Comparison of ENCODE assay signal across 8 cellular contexts in genomic region chr2:98768765-98769476, GRCh38. TPM values are rescaled to one million over a fixed set of nuclear protein-coding genes. Genes with fewer than 3 reads are reported as not detected.
DNase-seq lines count a peak whose midpoint lies in the region; ATAC-seq and TF ChIP-seq lines count a peak whose summit lies in the region.

No MANE protein-coding gene starts in this region.

- H3K4me1 Mint-ChIP-seq in stimulated activated naive B cell treated with anti-CD40 and anti-IgM and Interleukin-4, amounts not matched to agents 10 μg/mL and 1 μg/mL and 100 μg/mL, for 72 hours, result peaks cover 34 to 43% of the 10 kb centered on the region in 2 donors

- peak overlapping the region; percentile 83 for H3K4me2 ChIP-seq in BLaER1

- H3K4me3 ChIP-seq in BLaER1, result no peak overlapping the region

- H3K4me3 Mint-ChIP-seq in stimulated activated naive B cell treated with anti-CD40 and anti-IgM and Interleukin-4, amounts not matched to agents 10 μg/mL and 1 μg/mL and 100 μg/mL, for 72 hours, result no peak overlapping the region

- H3K4me1 ChIP-seq in BLaER1, result peaks cover 99% of the 10 kb centered on the region

- TF ChIP-seq CTCF in VCaP (conservative IDR thresholded peaks at IDR 0.05), result no peak

- ATAC-seq in left ventricle myocardium superior (peak; percentile 50), GM19455 (IDR thresholded peaks at IDR 0.05; ENCODE audit: unreplicated experiment) (no peak)
- ATAC-seq in stimulated activated naive B cell treated with anti-CD40 and anti-IgM and Interleukin-4, amounts not matched to agents 10 μg/mL and 1 μg/mL and 100 μg/mL, for 72 hours (replicated peaks), result no peak

- H3K9me3 ChIP-seq in BLaER1, result no peaks in the 10 kb centered on the region

- H3K9ac ChIP-seq in BLaER1, result peak overlapping the region; percentile 9; the same call in 1 of the 2 replicates

- no peaks in the 10 kb centered on the region for H3K27me3 ChIP-seq in BLaER1

- H3K27me3 Mint-ChIP-seq in stimulated activated naive B cell treated with anti-CD40 and anti-IgM and Interleukin-4, amounts not matched to agents 10 μg/mL and 1 μg/mL and 100 μg/mL, for 72 hours, result peaks cover 52 to 73% of the 10 kb centered on the region in 2 donors

- intact Hi-C loops in left ventricle myocardium superior (cut with micrococcal nuclease), result no loop called here

- H3K27ac ChIP-seq in BLaER1 (peak overlapping the region; percentile 70), VCaP (peak overlapping the region; percentile 74)

- DNase-seq in EL (peak; percentile 45), left ventricle myocardium superior (no peak), OCI-M1 (lab: John Stamatoyannopoulos, UW) (no peak), HuH-7.5 (ENCODE audit: low spot score) (no peak)
- no peak for DNase-seq in stimulated activated naive B cell treated with anti-CD40 and anti-IgM and Interleukin-4, amounts not matched to agents 10 μg/mL and 1 μg/mL and 100 μg/mL, for 72 hours

- H3K27ac Mint-ChIP-seq in stimulated activated naive B cell treated with anti-CD40 and anti-IgM and Interleukin-4, amounts not matched to agents 10 μg/mL and 1 μg/mL and 100 μg/mL, for 72 hours, result no peak overlapping the region

- no peaks in the 10 kb centered on the region for H4K20me1 ChIP-seq in BLaER1

- H3K36me3 ChIP-seq in BLaER1, result no peaks in the 10 kb centered on the region

- peaks cover 0 to 1% of the 10 kb centered on the region in 2 donors for H3K9me3 Mint-ChIP-seq in stimulated activated naive B cell treated with anti-CD40 and anti-IgM and Interleukin-4, amounts not matched to agents 10 μg/mL and 1 μg/mL and 100 μg/mL, for 72 hours

- peaks cover 0 to 4% of the 10 kb centered on the region in 2 donors for H3K36me3 Mint-ChIP-seq in stimulated activated naive B cell treated with anti-CD40 and anti-IgM and Interleukin-4, amounts not matched to agents 10 μg/mL and 1 μg/mL and 100 μg/mL, for 72 hours

RNA-seq across cellular contexts. Expression of gene MGAT4A, which starts 38.0 kb away (rescaled TPM):
- total RNA-seq in left ventricle myocardium superior, result 18.8 TPM
